ENCODE assay signal across 1 cellular context in the genomic region with DNA sequence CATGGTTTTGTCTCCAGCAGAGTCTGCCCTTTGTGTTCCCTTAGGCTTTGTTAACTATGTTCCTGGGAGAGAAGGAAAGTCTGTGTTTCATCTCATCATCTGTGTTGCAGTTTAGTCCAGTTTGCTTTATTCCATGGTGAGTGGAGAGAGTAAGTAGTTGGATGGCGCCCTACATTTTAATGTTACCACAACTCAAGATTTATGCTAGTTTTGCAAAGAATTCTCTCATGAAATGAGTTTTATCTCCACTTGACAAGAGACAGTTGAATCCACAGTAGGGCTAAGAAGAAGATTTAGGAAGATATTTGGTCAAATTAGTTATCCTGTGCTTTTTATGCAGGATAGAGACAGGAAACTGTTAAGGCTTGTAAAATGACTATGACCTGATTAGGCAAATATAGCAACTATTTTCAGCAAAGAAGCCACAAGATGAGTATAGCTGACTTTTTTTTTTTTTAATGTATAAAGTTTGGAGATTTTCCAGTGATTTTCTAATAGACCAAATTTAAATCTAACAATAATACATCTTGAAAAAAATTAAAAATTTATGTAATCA.
TF ChIP-seq lines count a peak whose summit lies in the region.

No MANE protein-coding gene starts in this region.

TF ChIP-seq in GM23338, 12 proteins besides CTCF, POLR2A, EP300 and RAD21 (continued from another document):
- TF ChIP-seq ZNF331 (CRISPR knock-in tag; IDR thresholded peaks at IDR 0.05; ENCODE audit: low read depth) (no peak), STAT1 (IDR thresholded peaks at IDR 0.05; ENCODE audit: unreplicated experiment) (no peak), NANOG (IDR thresholded peaks at IDR 0.05; ENCODE audit: borderline replicate concordance) (no peak), EZH2phosphoT487 (IDR thresholded peaks at IDR 0.05; ENCODE audit: unreplicated experiment) (no peak)
- TF ChIP-seq, protein P1, sequence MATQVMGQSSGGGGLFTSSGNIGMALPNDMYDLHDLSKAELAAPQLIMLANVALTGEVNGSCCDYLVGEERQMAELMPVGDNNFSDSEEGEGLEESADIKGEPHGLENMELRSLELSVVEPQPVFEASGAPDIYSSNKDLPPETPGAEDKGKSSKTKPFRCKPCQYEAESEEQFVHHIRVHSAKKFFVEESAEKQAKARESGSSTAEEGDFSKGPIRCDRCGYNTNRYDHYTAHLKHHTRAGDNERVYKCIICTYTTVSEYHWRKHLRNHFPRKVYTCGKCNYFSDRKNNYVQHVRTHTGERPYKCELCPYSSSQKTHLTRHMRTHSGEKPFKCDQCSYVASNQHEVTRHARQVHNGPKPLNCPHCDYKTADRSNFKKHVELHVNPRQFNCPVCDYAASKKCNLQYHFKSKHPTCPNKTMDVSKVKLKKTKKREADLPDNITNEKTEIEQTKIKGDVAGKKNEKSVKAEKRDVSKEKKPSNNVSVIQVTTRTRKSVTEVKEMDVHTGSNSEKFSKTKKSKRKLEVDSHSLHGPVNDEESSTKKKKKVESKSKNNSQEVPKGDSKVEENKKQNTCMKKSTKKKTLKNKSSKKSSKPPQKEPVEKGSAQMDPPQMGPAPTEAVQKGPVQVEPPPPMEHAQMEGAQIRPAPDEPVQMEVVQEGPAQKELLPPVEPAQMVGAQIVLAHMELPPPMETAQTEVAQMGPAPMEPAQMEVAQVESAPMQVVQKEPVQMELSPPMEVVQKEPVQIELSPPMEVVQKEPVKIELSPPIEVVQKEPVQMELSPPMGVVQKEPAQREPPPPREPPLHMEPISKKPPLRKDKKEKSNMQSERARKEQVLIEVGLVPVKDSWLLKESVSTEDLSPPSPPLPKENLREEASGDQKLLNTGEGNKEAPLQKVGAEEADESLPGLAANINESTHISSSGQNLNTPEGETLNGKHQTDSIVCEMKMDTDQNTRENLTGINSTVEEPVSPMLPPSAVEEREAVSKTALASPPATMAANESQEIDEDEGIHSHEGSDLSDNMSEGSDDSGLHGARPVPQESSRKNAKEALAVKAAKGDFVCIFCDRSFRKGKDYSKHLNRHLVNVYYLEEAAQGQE (IDR thresholded peaks at IDR 0.05; ENCODE audit: unreplicated experiment) = no peak
- TF ChIP-seq, protein P2, sequence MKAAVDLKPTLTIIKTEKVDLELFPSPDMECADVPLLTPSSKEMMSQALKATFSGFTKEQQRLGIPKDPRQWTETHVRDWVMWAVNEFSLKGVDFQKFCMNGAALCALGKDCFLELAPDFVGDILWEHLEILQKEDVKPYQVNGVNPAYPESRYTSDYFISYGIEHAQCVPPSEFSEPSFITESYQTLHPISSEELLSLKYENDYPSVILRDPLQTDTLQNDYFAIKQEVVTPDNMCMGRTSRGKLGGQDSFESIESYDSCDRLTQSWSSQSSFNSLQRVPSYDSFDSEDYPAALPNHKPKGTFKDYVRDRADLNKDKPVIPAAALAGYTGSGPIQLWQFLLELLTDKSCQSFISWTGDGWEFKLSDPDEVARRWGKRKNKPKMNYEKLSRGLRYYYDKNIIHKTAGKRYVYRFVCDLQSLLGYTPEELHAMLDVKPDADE (IDR thresholded peaks at IDR 0.05) = no peak
